In the genomic region with DNA sequence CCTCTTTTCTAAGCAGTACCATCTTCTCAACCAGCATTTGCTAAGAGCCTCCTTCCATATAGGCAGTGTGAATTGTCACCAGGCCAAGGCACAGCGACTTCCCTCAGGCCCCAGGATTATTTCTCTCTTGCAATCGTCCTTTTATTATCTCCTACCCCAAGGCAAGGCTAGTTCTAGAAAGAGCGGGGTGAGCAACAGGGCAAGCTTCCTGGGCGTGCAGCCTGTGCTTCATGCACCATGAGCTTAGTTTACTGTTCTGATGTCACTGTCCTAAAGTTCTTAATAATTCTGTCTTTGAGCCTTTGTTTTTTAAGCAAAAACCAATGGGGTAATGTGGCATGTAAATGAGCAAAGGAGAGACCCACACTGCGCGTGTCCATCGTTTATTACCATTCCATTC, we compare ENCODE assay signal across 25 cellular contexts.
"Had no signal": no experiment of that assay in that cellular context is flagged by ENCODE, and none has a peak within 500 bp of the region (broad histone marks: within the 10 kb centered on the region; RNA-seq: fewer than 3 reads in every experiment).

No MANE protein-coding gene starts in this region.

- H3K27me3 ChIP-seq: dorsolateral prefrontal cortex, esophagus muscularis mucosa, gastroesophageal sphincter, pancreas, stomach, suprapubic skin, transverse colon, vagina had no signal

- H3K9me3 Mint-ChIP-seq: activated CD4-positive, alpha-beta memory T cell treated with anti-CD3 and anti-CD28 coated beads, Interleukin-2, amount 10 ng/mL, durations not matched to agents 7 days and 5 days; effector memory CD8-positive, alpha-beta T cell; stimulated activated memory B cell treated with anti-CD40 and anti-IgM and Interleukin-4, amounts not matched to agents 10 μg/mL and 1 μg/mL and 100 μg/mL, for 72 hours; T-helper 1 cell treated with Interleukin-12 subunit alpha and Interleukin-12 subunit beta and Interleukin-4 antibody, amounts not matched to agents 30 μg/mL and 1 μg/mL, for 36 hours had no signal

- H3K4me2 ChIP-seq: smooth muscle cell had no signal

- H3K4me3 Mint-ChIP-seq: activated CD4-positive, alpha-beta memory T cell treated with anti-CD3 and anti-CD28 coated beads, Interleukin-2, amount 10 ng/mL, durations not matched to agents 7 days and 5 days; activated naive CD4-positive, alpha-beta T cell treated with anti-CD3 and anti-CD28 coated beads, Interleukin-2, amount 10 ng/mL, durations not matched to agents 7 days and 5 days; effector memory CD8-positive, alpha-beta T cell; naive thymus-derived CD8-positive, alpha-beta T cell; stimulated activated memory B cell treated with anti-CD40 and anti-IgM and Interleukin-4, amounts not matched to agents 10 μg/mL and 1 μg/mL and 100 μg/mL, for 72 hours; T-helper 1 cell treated with Interleukin-12 subunit alpha and Interleukin-12 subunit beta and Interleukin-4 antibody, amounts not matched to agents 30 μg/mL and 1 μg/mL, for 36 hours had no signal

- H3K27me3 Mint-ChIP-seq: activated CD4-positive, alpha-beta memory T cell treated with anti-CD3 and anti-CD28 coated beads, Interleukin-2, amount 10 ng/mL, durations not matched to agents 7 days and 5 days had no signal

- H3K4me1 ChIP-seq: vagina had no signal

- H3K27ac Mint-ChIP-seq: activated CD4-positive, alpha-beta memory T cell treated with anti-CD3 and anti-CD28 coated beads, Interleukin-2, amount 10 ng/mL, durations not matched to agents 7 days and 5 days; activated naive CD4-positive, alpha-beta T cell treated with anti-CD3 and anti-CD28 coated beads, Interleukin-2, amount 10 ng/mL, durations not matched to agents 7 days and 5 days; effector memory CD8-positive, alpha-beta T cell; naive thymus-derived CD8-positive, alpha-beta T cell; stimulated activated memory B cell treated with anti-CD40 and anti-IgM and Interleukin-4, amounts not matched to agents 10 μg/mL and 1 μg/mL and 100 μg/mL, for 72 hours; T-helper 1 cell treated with Interleukin-12 subunit alpha and Interleukin-12 subunit beta and Interleukin-4 antibody, amounts not matched to agents 30 μg/mL and 1 μg/mL, for 36 hours had no signal

- H3K9me3 ChIP-seq: esophagus muscularis mucosa, gastroesophageal sphincter, lower lobe of right lung, pancreas, stomach, suprapubic skin, transverse colon, vagina had no signal

- DNase-seq: activated CD4-positive, alpha-beta memory T cell treated with anti-CD3 and anti-CD28 coated beads, Interleukin-2, amount 10 ng/mL, durations not matched to agents 7 days and 5 days; activated CD4-positive, alpha-beta T cell treated with anti-CD3 and anti-CD28 coated beads for 48 hours; activated CD4-positive, CD25-positive, alpha-beta regulatory T cell; activated effector memory CD4-positive, alpha-beta T cell treated with anti-CD3 and anti-CD28 coated beads, Interleukin-2, amount 50 U/mL, for 16 hours; activated naive CD4-positive, alpha-beta T cell treated with anti-CD3 and anti-CD28 coated beads, Interleukin-2, amount 10 ng/mL, durations not matched to agents 7 days and 5 days; activated T-cell treated with anti-CD3 and anti-CD28 coated beads for 4 hours; dorsolateral prefrontal cortex; effector memory CD8-positive, alpha-beta T cell; head of caudate nucleus; hypothalamus; lower lobe of right lung; naive thymus-derived CD8-positive, alpha-beta T cell; pancreas; stimulated activated CD4-positive, alpha-beta T cell treated with anti-CD3 and anti-CD28 coated beads, Interleukin-15, amount 100 ng/mL, for 24 hours; stomach; T1000; transverse colon had no signal

- H3K36me3 ChIP-seq: esophagus muscularis mucosa, gastroesophageal sphincter, lower lobe of right lung, pancreas, stomach, suprapubic skin, transverse colon, vagina had no signal

- ATAC-seq: effector memory CD8-positive, alpha-beta T cell; gastroesophageal sphincter; lower lobe of right lung; naive thymus-derived CD8-positive, alpha-beta T cell; pancreas; sciatic nerve; stimulated activated memory B cell treated with anti-CD40 and anti-IgM and Interleukin-4, amounts not matched to agents 10 μg/mL and 1 μg/mL and 100 μg/mL, for 72 hours had no signal

- H3K27ac ChIP-seq: dorsolateral prefrontal cortex, esophagus muscularis mucosa, gastroesophageal sphincter, lower lobe of right lung, pancreas, stomach, suprapubic skin, transverse colon, vagina had no signal

- H3K36me3 Mint-ChIP-seq: activated naive CD4-positive, alpha-beta T cell treated with anti-CD3 and anti-CD28 coated beads, Interleukin-2, amount 10 ng/mL, durations not matched to agents 7 days and 5 days; naive thymus-derived CD8-positive, alpha-beta T cell; stimulated activated memory B cell treated with anti-CD40 and anti-IgM and Interleukin-4, amounts not matched to agents 10 μg/mL and 1 μg/mL and 100 μg/mL, for 72 hours had no signal

- H3K4me3 ChIP-seq: dorsolateral prefrontal cortex, esophagus muscularis mucosa, gastroesophageal sphincter, lower lobe of right lung, pancreas, smooth muscle cell, stomach, suprapubic skin, transverse colon, vagina had no signal
